1 cellular context compared by ENCODE assay signal in genomic region chr3:177742273-177742672, GRCh38.
TF ChIP-seq lines count a peak whose summit lies in the region.

No MANE protein-coding gene starts in this region.

TF ChIP-seq in K562, 482 proteins besides CTCF, POLR2A, EP300 and RAD21 (continued from another document):
- peak; percentile 33 for TF ChIP-seq PRDM10 (IDR thresholded peaks at IDR 0.05; ENCODE audit: partially characterized antibody)
- TF ChIP-seq SNRNP70 (optimal IDR thresholded peaks at IDR 0.05; ENCODE audit: low read depth, low read length): no peak
- no peak for TF ChIP-seq ZBTB5 (IDR thresholded peaks at IDR 0.05)
